Comparison of ENCODE assay signal across 9 cellular contexts in genomic region chr3:133505813-133506212, GRCh38.
DNase-seq lines count a peak whose midpoint lies in the region; ATAC-seq, FAIRE-seq and TF ChIP-seq lines count a peak whose summit lies in the region.
"Had no signal": no experiment of that assay in that cellular context is flagged by ENCODE, and none has a peak within 500 bp of the region (broad histone marks: within the 10 kb centered on the region; RNA-seq: fewer than 3 reads in every experiment).

No MANE protein-coding gene starts in this region.

- no peaks in the 10 kb centered on the region for H3K79me2 ChIP-seq in astrocyte (ENCODE audit: insufficient read depth, low read length)

- 4 to 5% methylated on average over 3 of the region's 3 CpGs for WGBS in thyroid gland, 2 donors
- no CpG with 5 or more reads among the region's 3 CpGs for WGBS in neuronal stem cell (ENCODE audit: extremely low coverage in 2 of 2, insufficient read length in 2 of 2, insufficient replicate concordance in 1 of 2), 2 donors

- intact Hi-C loops in thyroid gland (cut with DNase I): no loop called here

- H2BK15ac ChIP-seq in neuronal stem cell (ENCODE audit: low read length): no peak overlapping the region

- peaks cover 2% of the 10 kb centered on the region for H3K36me3 Mint-ChIP-seq in activated CD8-positive, alpha-beta memory T cell treated with anti-CD3 and anti-CD28 coated beads, Interleukin-2, amount 10 ng/mL, durations not matched to agents 7 days and 5 days
- H3K36me3 Mint-ChIP-seq in astrocyte (ENCODE audit: low read depth, unreplicated experiment): no peaks in the 10 kb centered on the region

- no peak overlapping the region for H3K23ac ChIP-seq in neuronal stem cell (ENCODE audit: low read depth, low read length, poor library complexity)

- CTCF ChIA-PET in activated CD8-positive, alpha-beta memory T cell treated with anti-CD3 and anti-CD28 coated beads, Interleukin-2, amount 10 ng/mL, durations not matched to agents 7 days and 5 days (lab: Charles Lee): interaction anchor here (0.9 to 1.6 kb wide), 5 partner anchors 13 to 67 kb away, joined by 3 to 6 read pairs (median 4); partner anchors contain the start of gene CDV3

- H4K20me1 ChIP-seq in astrocyte (ENCODE audit: insufficient read depth, low read length): no peaks in the 10 kb centered on the region

- DNase-seq in activated CD8-positive, alpha-beta memory T cell treated with anti-CD3 and anti-CD28 coated beads, Interleukin-2, amount 10 ng/mL, durations not matched to agents 7 days and 5 days: no peak
- DNase-seq in activated CD8-positive, alpha-beta memory T cell treated with anti-CD3 and anti-CD28 coated beads for 24 hours: no peak
- no peak for DNase-seq in astrocyte (ENCODE audit: low read depth)
- no peak for DNase-seq in thyroid gland
- DNase-seq in iPS-NIHi7 (ENCODE audit: extremely low spot score): no peak
- no peak for DNase-seq in DMS153 (lab: John Stamatoyannopoulos, UW)
- no peak for DNase-seq in neuronal stem cell (ENCODE audit: low spot score)

- ATAC-seq in activated CD8-positive, alpha-beta memory T cell treated with anti-CD3 and anti-CD28 coated beads, Interleukin-2, amount 10 ng/mL, durations not matched to agents 7 days and 5 days: no peak
- ATAC-seq in HG03097 (IDR thresholded peaks at IDR 0.05; ENCODE audit: low FRiP score, unreplicated experiment): peak; percentile 32

- no peak for FAIRE-seq in astrocyte (lab: Jason Lieb, UNC)

- no peak overlapping the region for H3K4me3 ChIP-seq in astrocyte (ENCODE audit: insufficient read depth, low read depth, low read length)
- H3K4me3 ChIP-seq in thyroid gland (replicated peaks in 1 of 3): no peak overlapping the region
- no peak overlapping the region for H3K4me3 ChIP-seq in neuronal stem cell (ENCODE audit: low read length in 2 of 2)

- peaks cover 17% of the 10 kb centered on the region for H3K4me1 Mint-ChIP-seq in activated CD8-positive, alpha-beta memory T cell treated with anti-CD3 and anti-CD28 coated beads, Interleukin-2, amount 10 ng/mL, durations not matched to agents 7 days and 5 days
- no peaks in the 10 kb centered on the region for H3K4me1 Mint-ChIP-seq in astrocyte (ENCODE audit: low read depth, unreplicated experiment)

- H3K9ac ChIP-seq in astrocyte (ENCODE audit: low read length): no peak overlapping the region
- no peak overlapping the region for H3K9ac ChIP-seq in neuronal stem cell (ENCODE audit: low read depth, low read length, poor library complexity)

- no peak overlapping the region for H4K8ac ChIP-seq in neuronal stem cell (ENCODE audit: low read depth, low read length)

- no peaks in the 10 kb centered on the region for H3K27me3 Mint-ChIP-seq in activated CD8-positive, alpha-beta memory T cell treated with anti-CD3 and anti-CD28 coated beads, Interleukin-2, amount 10 ng/mL, durations not matched to agents 7 days and 5 days
- H3K27me3 Mint-ChIP-seq in astrocyte (ENCODE audit: low read depth, unreplicated experiment): peaks cover 11% of the 10 kb centered on the region

- H2AFZ ChIP-seq in astrocyte (ENCODE audit: low read depth, low read length) (no peak overlapping the region), neuronal stem cell (ENCODE audit: low read length) (no peak overlapping the region)

- H2BK5ac ChIP-seq in neuronal stem cell (ENCODE audit: low read length): no peak overlapping the region

- H3K27ac Mint-ChIP-seq in activated CD8-positive, alpha-beta memory T cell treated with anti-CD3 and anti-CD28 coated beads, Interleukin-2, amount 10 ng/mL, durations not matched to agents 7 days and 5 days: peak overlapping the region; percentile 89
- no peak overlapping the region for H3K27ac Mint-ChIP-seq in astrocyte (ENCODE audit: unreplicated experiment)

- H3K36me3 ChIP-seq in astrocyte (ENCODE audit: insufficient read depth, low read length): no peaks in the 10 kb centered on the region
- no peaks in the 10 kb centered on the region for H3K36me3 ChIP-seq in thyroid gland
- H3K36me3 ChIP-seq in neuronal stem cell (replicated peaks in 1 of 2; ENCODE audit: control insufficient read depth in 2 of 2, insufficient read depth in 2 of 2, low read length in 2 of 2): no peaks in the 10 kb centered on the region

- no peak for TF ChIP-seq POLR2A in thyroid gland (IDR thresholded peaks at IDR 0.05)

- H3K4me2 ChIP-seq in astrocyte (ENCODE audit: low read length) (peak overlapping the region; percentile 51), neuronal stem cell (ENCODE audit: insufficient read depth, low read length, poor library complexity, severe bottlenecking) (no peak overlapping the region)

- H3K9me3 Mint-ChIP-seq in activated CD8-positive, alpha-beta memory T cell treated with anti-CD3 and anti-CD28 coated beads, Interleukin-2, amount 10 ng/mL, durations not matched to agents 7 days and 5 days (ENCODE audit: low read depth): no peaks in the 10 kb centered on the region
- H3K9me3 Mint-ChIP-seq in astrocyte (ENCODE audit: unreplicated experiment): no peaks in the 10 kb centered on the region

- peak overlapping the region; percentile 51 for H3K4me3 Mint-ChIP-seq in activated CD8-positive, alpha-beta memory T cell treated with anti-CD3 and anti-CD28 coated beads, Interleukin-2, amount 10 ng/mL, durations not matched to agents 7 days and 5 days
- no peak overlapping the region for H3K4me3 Mint-ChIP-seq in astrocyte (ENCODE audit: unreplicated experiment)

- H2BK12ac ChIP-seq in neuronal stem cell (ENCODE audit: low read length): no peak overlapping the region

- no peak overlapping the region for H3K14ac ChIP-seq in neuronal stem cell (ENCODE audit: low read length)

- H3K4me1 ChIP-seq in astrocyte (ENCODE audit: insufficient read depth, low read length) (no peaks in the 10 kb centered on the region), thyroid gland (peaks cover 0 to 12% of the 10 kb centered on the region in 2 donors), neuronal stem cell (ENCODE audit: control insufficient read depth in 2 of 2, insufficient read depth in 1 of 2, low read depth in 1 of 2, low read length in 2 of 2) (no peaks in the 10 kb centered on the region)

- H3K9me3 ChIP-seq in astrocyte (ENCODE audit: insufficient read depth, low read depth, low read length) (no peaks in the 10 kb centered on the region), thyroid gland (no peaks in the 10 kb centered on the region), neuronal stem cell (replicated peaks in 1 of 2; ENCODE audit: control insufficient read depth in 2 of 2, insufficient read depth in 1 of 2, low read depth in 1 of 2, low read length in 2 of 2) (no peaks in the 10 kb centered on the region)

- H3K4ac ChIP-seq in neuronal stem cell (ENCODE audit: low read length): no peak overlapping the region

- no peaks in the 10 kb centered on the region for H3K79me1 ChIP-seq in neuronal stem cell (ENCODE audit: low read depth, low read length)

- H3K27ac ChIP-seq in astrocyte (ENCODE audit: low read depth, low read length) (no peak overlapping the region), thyroid gland (peak overlapping the region in 2 of 3 donors; percentile 10 to 51), neuronal stem cell (replicated peaks; ENCODE audit: low read length) (no peak overlapping the region)
- H3K27ac ChIP-seq: HL-60 had no signal

- no peak for TF ChIP-seq CTCF in astrocyte (IDR thresholded peaks at IDR 0.05; ENCODE audit: insufficient read depth, low read depth, low read length)
- no peak for TF ChIP-seq CTCF in thyroid gland (IDR thresholded peaks at IDR 0.05)

- H3K27me3 ChIP-seq in astrocyte (ENCODE audit: insufficient read depth, low read length): no peaks in the 10 kb centered on the region
- no peaks in the 10 kb centered on the region for H3K27me3 ChIP-seq in thyroid gland
- H3K27me3 ChIP-seq in neuronal stem cell (ENCODE audit: control insufficient read depth in 3 of 3, insufficient read depth in 3 of 3, low read depth in 1 of 3, low read length in 3 of 3): peaks cover 0 to 5% (median 0%) of the 10 kb centered on the region in 3 experiments

- H3K18ac ChIP-seq in neuronal stem cell (ENCODE audit: low read length): no peak overlapping the region

- H2AK5ac ChIP-seq in neuronal stem cell (ENCODE audit: low read depth, low read length): no peak overlapping the region

- no peak overlapping the region for H2BK120ac ChIP-seq in neuronal stem cell (ENCODE audit: low read depth, low read length)

- no peak overlapping the region for H4K91ac ChIP-seq in neuronal stem cell (ENCODE audit: low read depth, low read length, poor library complexity)

Comparison
In these comparisons a context has a peak if more than half of its experiments do, and no peak if none do; other contexts are left out.
1. H3K27ac ChIP-seq: peak in thyroid gland (2 of 3); none in astrocyte (single experiment) and neuronal stem cell (single experiment).